In genomic region chr1:172746091-172746949, GRCh38 we compare ENCODE assay signal across 8 cellular contexts.
DNase-seq lines count a peak whose midpoint lies in the region; ATAC-seq and TF ChIP-seq lines count a peak whose summit lies in the region.

No MANE protein-coding gene starts in this region.

- in situ Hi-C loops in HAP-1 (cut with MboI; ENCODE audit: low sequenced_read_pairs) = loop anchor here (10.0 to 25.0 kb wide), 2 partner anchors 448 to 1041 kb away; no protein-coding TSS in a partner anchor

- DNase-seq in GF-D8 (lab: John Stamatoyannopoulos, UW) (peak; percentile 44), erythroblast (lab: John Stamatoyannopoulos, UW) (peak; percentile 35 to 67), pons (ENCODE audit: low spot score) (peak; percentile 85), HAP-1 (ENCODE audit: low spot score in 2 of 2) (no peak), H7 (no peak)

- no peaks in the 10 kb centered on the region for H3K9me3 ChIP-seq in HAP-1

- peaks cover 54% of the 10 kb centered on the region for H3K27me3 Mint-ChIP-seq in T-helper 1 cell treated with Interleukin-12 subunit alpha and Interleukin-12 subunit beta and Interleukin-4 antibody, amounts not matched to agents 30 μg/mL and 1 μg/mL, for 36 hours (ENCODE audit: low read depth)

- H3K4me3 Mint-ChIP-seq in T-helper 1 cell treated with Interleukin-12 subunit alpha and Interleukin-12 subunit beta and Interleukin-4 antibody, amounts not matched to agents 30 μg/mL and 1 μg/mL, for 36 hours = no peak overlapping the region

- ATAC-seq in GM21381 (IDR thresholded peaks at IDR 0.05; ENCODE audit: unreplicated experiment) = peak; percentile 83
- peak; percentile 90 for ATAC-seq in HG03571 (IDR thresholded peaks at IDR 0.05; ENCODE audit: unreplicated experiment)

- peak overlapping the region; percentile 54 for H3K27ac Mint-ChIP-seq in T-helper 1 cell treated with Interleukin-12 subunit alpha and Interleukin-12 subunit beta and Interleukin-4 antibody, amounts not matched to agents 30 μg/mL and 1 μg/mL, for 36 hours

- H3K36me3 ChIP-seq in HAP-1 (replicated peaks) (no peaks in the 10 kb centered on the region), H7 (replicated peaks; ENCODE audit: control insufficient read depth, insufficient read depth, low read length) (no peaks in the 10 kb centered on the region)

- H3K4me1 ChIP-seq in HAP-1 = no peaks in the 10 kb centered on the region

- H3K36me3 Mint-ChIP-seq in T-helper 1 cell treated with Interleukin-12 subunit alpha and Interleukin-12 subunit beta and Interleukin-4 antibody, amounts not matched to agents 30 μg/mL and 1 μg/mL, for 36 hours (ENCODE audit: low read depth) = no peaks in the 10 kb centered on the region

- H3K4me3 ChIP-seq in HAP-1 = no peak overlapping the region
- H3K4me3 ChIP-seq in H7 (ENCODE audit: insufficient read depth, low read depth, low read length) = no peak overlapping the region

- no peak for TF ChIP-seq POLR2A in erythroblast (IDR thresholded peaks at IDR 0.05; ENCODE audit: low read length)

- H3K9me3 Mint-ChIP-seq in T-helper 1 cell treated with Interleukin-12 subunit alpha and Interleukin-12 subunit beta and Interleukin-4 antibody, amounts not matched to agents 30 μg/mL and 1 μg/mL, for 36 hours = no peaks in the 10 kb centered on the region

- H3K4me1 Mint-ChIP-seq in T-helper 1 cell treated with Interleukin-12 subunit alpha and Interleukin-12 subunit beta and Interleukin-4 antibody, amounts not matched to agents 30 μg/mL and 1 μg/mL, for 36 hours (ENCODE audit: low read depth) = peaks cover 30% of the 10 kb centered on the region

- H3K27me3 ChIP-seq in HAP-1 (ENCODE audit: low read depth) (no peaks in the 10 kb centered on the region), H7 (ENCODE audit: control insufficient read depth, insufficient read depth, low read length) (no peaks in the 10 kb centered on the region)

Comparison
In these comparisons a context has a peak if more than half of its experiments do, and no peak if none do; other contexts are left out.
1. DNase-seq: peak in GF-D8 (single experiment), erythroblast (2 of 2) and pons (single experiment); none in HAP-1 (0 of 2) and H7 (single experiment).